24 cellular contexts compared by ENCODE assay signal in genomic region chr19:19304186-19304975, GRCh38. TPM values are rescaled to one million over a fixed set of nuclear protein-coding genes. Genes with fewer than 3 reads are reported as not detected.
DNase-seq lines count a peak whose midpoint lies in the region; ATAC-seq and TF ChIP-seq lines count a peak whose summit lies in the region.
"Had no signal": no experiment of that assay in that cellular context is flagged by ENCODE, and none has a peak within 500 bp of the region (broad histone marks: within the 10 kb centered on the region; RNA-seq: fewer than 3 reads in every experiment).

No MANE protein-coding gene starts in this region.

- H3K27ac ChIP-seq in upper lobe of right lung (no peak overlapping the region), colonic mucosa (no peak overlapping the region)
- H3K27ac ChIP-seq: BLaER1 treated with 17β-estradiol and CSF1 and Interleukin-3, amounts not matched to agents 10 nM and 100 nM; prostate gland; transverse colon had no signal

- H3K36me3 ChIP-seq in upper lobe of right lung (peaks cover 88% of the 10 kb centered on the region), colonic mucosa (peaks cover 6% of the 10 kb centered on the region)

- no peak for ATAC-seq in upper lobe of right lung
- ATAC-seq: WTC11 had no signal

- H3K4me1 ChIP-seq in upper lobe of right lung, result no peaks in the 10 kb centered on the region
- H3K4me1 ChIP-seq in colonic mucosa, result no peaks in the 10 kb centered on the region
- H3K4me1 ChIP-seq: BLaER1 treated with 17β-estradiol and CSF1 and Interleukin-3, amounts not matched to agents 10 nM and 100 nM; prostate gland; transverse colon had no signal

- no peaks in the 10 kb centered on the region for H3K9me3 ChIP-seq in upper lobe of right lung
- no peaks in the 10 kb centered on the region for H3K9me3 ChIP-seq in colonic mucosa
- H3K9me3 ChIP-seq: BLaER1 treated with 17β-estradiol and CSF1 and Interleukin-3, amounts not matched to agents 10 nM and 100 nM; prostate gland; transverse colon had no signal

- H3K27me3 ChIP-seq in upper lobe of right lung (no peaks in the 10 kb centered on the region), colonic mucosa (no peaks in the 10 kb centered on the region)
- H3K27me3 ChIP-seq: BLaER1 treated with 17β-estradiol and CSF1 and Interleukin-3, amounts not matched to agents 10 nM and 100 nM; transverse colon had no signal

- no peak overlapping the region for H3K4me3 ChIP-seq in fibroblast of pulmonary artery (replicated peaks; ENCODE audit: low read depth, low read length)
- no peak overlapping the region for H3K4me3 ChIP-seq in upper lobe of right lung
- H3K4me3 ChIP-seq in colonic mucosa, result no peak overlapping the region
- H3K4me3 ChIP-seq: BLaER1 treated with 17β-estradiol and CSF1 and Interleukin-3, amounts not matched to agents 10 nM and 100 nM; prostate gland; transverse colon had no signal

- intact Hi-C loops in upper lobe of right lung (cut with DNase I), result no loop called here
- intact Hi-C loops in colonic mucosa (cut with DNase I), result no loop called here

- H3K9ac ChIP-seq in colonic mucosa (ENCODE audit: low read depth in 2 of 2, low read length in 2 of 2), result no peak overlapping the region

- DNase-seq in D341Med (ENCODE audit: low spot score) (peak; percentile 82), NCI-H524 treated with DMSO at 0.1 percent for 48 hours (lab: John Stamatoyannopoulos, UW) (peak; percentile 15), fibroblast of pulmonary artery (ENCODE audit: low read depth) (peak; percentile 4), pons (ENCODE audit: low spot score) (peak; percentile 18), upper lobe of right lung (no peak), AML-193 (lab: John Stamatoyannopoulos, UW) (no peak), colonic mucosa (no peak)
- DNase-seq: activated CD4-positive, alpha-beta T cell treated with anti-CD3 and anti-CD28 coated beads, Interleukin-2, amount 50 U/mL, for 48 hours; activated gamma-delta T cell treated with Interleukin-2 at 50 U/mL for 16 hours; Calu3; central memory CD4-positive, alpha-beta T cell; effector CD4-positive, alpha-beta T cell; erythroblast; foreskin melanocyte; KBM-7; NCI-H1694; NCI-H2227 treated with DMSO at 0.1 percent for 48 hours; small intestine; stimulated activated naive CD4-positive, alpha-beta T cell; transverse colon had no signal

- no peak for TF ChIP-seq CTCF in fibroblast of pulmonary artery (IDR thresholded peaks at IDR 0.05; ENCODE audit: low read length, missing control alignments)
- no peak for TF ChIP-seq CTCF in upper lobe of right lung (IDR thresholded peaks at IDR 0.05)
- no peak for TF ChIP-seq CTCF in colonic mucosa (IDR thresholded peaks at IDR 0.05)

RNA-seq across cellular contexts. Expression of gene SUGP1, which starts 15.9 kb away (rescaled TPM):
- total RNA-seq in upper lobe of right lung (40.1 TPM), colonic mucosa (10 to 100 TPM; 33.2 to 54.7 TPM)

RNA-seq across cellular contexts. Expression of gene MAU2, which starts 16.2 kb away (rescaled TPM):
- total RNA-seq in upper lobe of right lung, result 60.5 TPM
- 10 to 100 TPM; 33.5 to 56.7 TPM for total RNA-seq in colonic mucosa

RNA-seq across cellular contexts. Expression of gene TM6SF2, which starts 31.3 kb away (rescaled TPM):
- 1.4 TPM for total RNA-seq in upper lobe of right lung
- total RNA-seq in colonic mucosa, result 10 to 100 TPM in 1 of 2 donors, 1 to 10 TPM in 1; 3.3 to 11.7 TPM
- total RNA-seq: Calu3; T-helper 2 cell treated with Interferon-gamma antibody and Interleukin-4, amounts not matched to agents 100 ng/mL and 5 ng/mL, for 36 hours had no signal

Comparison
In these comparisons a context has a peak if more than half of its experiments do, and no peak if none do; other contexts are left out.
1. DNase-seq: peak in D341Med (single experiment), NCI-H524 treated with DMSO at 0.1 percent for 48 hours (single experiment), fibroblast of pulmonary artery (single experiment) and pons (single experiment); none in upper lobe of right lung (single experiment), AML-193 (0 of 2) and colonic mucosa (single experiment).